In the genomic region with DNA sequence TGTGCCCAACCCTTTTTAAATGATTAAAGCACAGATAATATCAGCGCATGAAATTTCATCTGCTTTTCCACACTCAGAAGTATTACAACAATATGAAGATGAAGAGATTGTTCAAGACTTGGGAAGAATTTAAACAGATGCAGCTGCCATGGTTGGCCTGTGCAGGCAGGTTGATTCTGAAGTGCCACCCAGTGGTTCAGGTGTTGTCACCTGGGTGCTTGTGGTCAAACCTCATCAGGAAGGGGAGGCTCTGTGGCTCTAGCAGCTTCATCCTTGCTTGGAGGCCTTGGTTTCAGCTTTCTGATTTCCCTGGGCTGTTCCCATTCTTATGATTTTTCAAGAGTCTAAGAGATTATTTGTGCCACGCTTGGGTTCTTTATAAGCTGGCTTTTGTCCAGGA, we compare ENCODE assay signal across 16 cellular contexts. TPM values are rescaled to one million over a fixed set of nuclear protein-coding genes. Genes with fewer than 3 reads are reported as not detected.
DNase-seq lines count a peak whose midpoint lies in the region; ATAC-seq and TF ChIP-seq lines count a peak whose summit lies in the region.
"Had no signal": no experiment of that assay in that cellular context is flagged by ENCODE, and none has a peak within 500 bp of the region (broad histone marks: within the 10 kb centered on the region; RNA-seq: fewer than 3 reads in every experiment).

No MANE protein-coding gene starts in this region.

- H3K36me3 ChIP-seq in mucosa of descending colon (ENCODE audit: low read depth) = peaks cover 20% of the 10 kb centered on the region

- peaks cover 18% of the 10 kb centered on the region for H3K4me1 ChIP-seq in mucosa of descending colon (ENCODE audit: low read depth)
- H3K4me1 ChIP-seq: colonic mucosa, esophagus muscularis mucosa, heart left ventricle, pancreas had no signal

- BruUV-seq in Calu3 (replicated peaks; lab: Mats Ljungman, UMichigan) = no TSS peak

- no peaks in the 10 kb centered on the region for H3K9me3 Mint-ChIP-seq in Calu3 (ENCODE audit: low read depth, unreplicated experiment)
- H3K9me3 Mint-ChIP-seq: T-helper 2 cell treated with Interferon-gamma antibody and Interleukin-4, amounts not matched to agents 5 μg/mL and 100 μg/mL, for 36 hours had no signal

- no peak overlapping the region for H3K4me3 ChIP-seq in mucosa of descending colon
- H3K4me3 ChIP-seq: colonic mucosa, esophagus muscularis mucosa, heart left ventricle, pancreas had no signal

- H3K36me3 Mint-ChIP-seq in Calu3 (ENCODE audit: insufficient read depth, unreplicated experiment) = peaks cover 40% of the 10 kb centered on the region

- CTCF ChIA-PET in Calu3 (lab: Charles Lee) = no interaction called here

- DNase-seq in NCI-H1694 (lab: John Stamatoyannopoulos, UW) (peak; percentile 30), NCI-H1694 treated with DMSO at 0.1 percent for 48 hours (lab: John Stamatoyannopoulos, UW) (no peak), DMS79 treated with DMSO at 0.1 percent for 48 hours (lab: John Stamatoyannopoulos, UW) (peak; percentile 98), NCI-H2196 (lab: John Stamatoyannopoulos, UW; ENCODE audit: unreplicated experiment) (peak; percentile 74), mucosa of descending colon (no peak), left ventricle myocardium superior (no peak), Calu3 (no peak)
- DNase-seq: activated CD4-positive, alpha-beta T cell treated with anti-CD3 and anti-CD28 coated beads for 4 hours; heart left ventricle; NCI-H2081 treated with DMSO at 0.1 percent for 48 hours; pancreas had no signal

- H3K4me1 Mint-ChIP-seq in Calu3 (ENCODE audit: low read depth, unreplicated experiment) = no peaks in the 10 kb centered on the region

- no peak overlapping the region for H3K27ac Mint-ChIP-seq in Calu3 (ENCODE audit: unreplicated experiment)
- H3K27ac Mint-ChIP-seq: T-helper 2 cell treated with Interferon-gamma antibody and Interleukin-4, amounts not matched to agents 5 μg/mL and 100 μg/mL, for 36 hours had no signal

- peak; percentile 46 for ATAC-seq in mucosa of descending colon
- no peak for ATAC-seq in left ventricle myocardium superior
- ATAC-seq in HG02678 (IDR thresholded peaks at IDR 0.05; ENCODE audit: unreplicated experiment) = no peak
- ATAC-seq: heart left ventricle had no signal

- TF ChIP-seq CTCF in mucosa of descending colon (IDR thresholded peaks at IDR 0.05) = no peak
- TF ChIP-seq CTCF in Calu3 (IDR thresholded peaks at IDR 0.05; ENCODE audit: unreplicated experiment) = no peak

- H3K27me3 Mint-ChIP-seq in Calu3 (ENCODE audit: unreplicated experiment) = no peaks in the 10 kb centered on the region

- intact Hi-C loops in mucosa of descending colon (cut with DNase I, micrococcal nuclease) = no loop called here
- intact Hi-C loops in left ventricle myocardium superior (cut with micrococcal nuclease) = no loop called here
- intact Hi-C loops in Calu3 (cut with micrococcal nuclease; ENCODE audit: unreplicated experiment) = no loop called here

- no peak overlapping the region for H3K4me3 Mint-ChIP-seq in Calu3 (ENCODE audit: low read depth, unreplicated experiment)
- H3K4me3 Mint-ChIP-seq: T-helper 2 cell treated with Interferon-gamma antibody and Interleukin-4, amounts not matched to agents 5 μg/mL and 100 μg/mL, for 36 hours had no signal

- H3K9me3 ChIP-seq in mucosa of descending colon = no peaks in the 10 kb centered on the region
- H3K9me3 ChIP-seq: colonic mucosa, esophagus muscularis mucosa, heart left ventricle, pancreas had no signal

RNA-seq across cellular contexts. Expression of a gene that starts 22.2 kb away (rescaled TPM):
- under 1 TPM; 0.61 to 0.87 (median 0.70) TPM for total RNA-seq in mucosa of descending colon
- total RNA-seq in left ventricle myocardium superior = not detected
- 1.2 TPM in 2 replicates for total RNA-seq in Calu3 (2022)
- total RNA-seq: M059J had no signal

RNA-seq across cellular contexts. Expression of a gene that starts 37.3 kb away (rescaled TPM):
- total RNA-seq in mucosa of descending colon (10 to 100 TPM; 21.0 to 43.6 (median 31.0) TPM), left ventricle myocardium superior (19.3 TPM), Calu3 (2022) (30.3 and 31.9 TPM in 2 replicates)

Comparison
In these comparisons a context has a peak if more than half of its experiments do, and no peak if none do; other contexts are left out.
1. DNase-seq: peak in NCI-H1694 (single experiment), DMS79 treated with DMSO at 0.1 percent for 48 hours (single experiment) and NCI-H2196 (single experiment); none in NCI-H1694 treated with DMSO at 0.1 percent for 48 hours (single experiment), mucosa of descending colon (0 of 3), left ventricle myocardium superior (single experiment) and Calu3 (single experiment).